ENCODE assay signal across 21 cellular contexts in the genomic region with DNA sequence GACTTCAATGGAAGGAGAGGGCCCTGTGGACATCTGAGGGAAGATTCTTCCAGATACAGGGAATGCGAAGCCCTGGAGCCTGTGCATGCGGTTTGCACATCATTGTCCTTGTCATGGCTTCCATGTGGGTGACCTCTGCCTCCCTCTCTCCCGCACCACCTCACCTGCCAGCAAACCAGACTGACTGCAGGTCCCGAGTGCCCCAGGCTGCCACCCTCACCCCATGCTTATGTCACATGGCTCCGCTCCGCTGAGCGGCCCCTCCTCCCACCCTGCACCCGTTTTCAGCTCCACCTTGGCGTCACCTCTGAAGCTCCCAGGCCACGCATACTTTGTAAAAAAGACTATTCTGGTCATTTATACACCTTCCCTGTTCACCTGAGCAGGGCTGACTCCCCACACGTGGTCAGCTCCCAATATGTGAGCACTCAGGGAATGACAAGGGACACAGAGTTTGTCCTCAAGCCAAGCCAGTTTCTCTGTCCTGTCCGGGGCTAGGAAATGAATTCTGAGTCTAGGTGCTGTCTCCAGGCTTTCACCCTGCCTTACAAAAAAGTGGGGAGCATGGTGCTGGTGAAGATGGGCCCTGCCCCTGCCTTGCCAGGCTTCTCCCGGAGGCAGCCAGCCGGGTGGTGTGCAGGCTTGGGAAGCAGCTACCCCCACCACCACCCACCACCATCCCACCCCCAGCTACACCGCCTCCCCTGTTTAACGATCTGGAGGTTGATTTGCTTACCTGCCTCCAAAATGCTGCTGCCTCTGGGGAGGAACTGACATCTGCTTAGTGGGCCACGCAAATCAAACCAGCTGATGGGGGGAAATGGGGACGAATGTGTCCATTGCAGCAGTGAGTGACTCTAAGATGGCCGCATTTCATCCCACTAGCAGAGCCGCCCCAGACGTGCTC. TPM values are rescaled to one million over a fixed set of nuclear protein-coding genes. Genes with fewer than 3 reads are reported as not detected.
"Had no signal": no experiment of that assay in that cellular context is flagged by ENCODE, and none has a peak within 500 bp of the region (broad histone marks: within the 10 kb centered on the region; RNA-seq: fewer than 3 reads in every experiment).

No MANE protein-coding gene starts in this region.

- H3K27me3 ChIP-seq: adrenal gland, cardiac muscle cell, foreskin keratinocyte, hepatocyte, right atrium auricular region, suprapubic skin had no signal

- H3K36me3 ChIP-seq: adrenal gland, cardiac muscle cell, lower lobe of right lung, right atrium auricular region, suprapubic skin, WERI-Rb-1 had no signal

- H3K4me3 Mint-ChIP-seq: stimulated activated naive CD8-positive, alpha-beta T cell treated with anti-CD3 and anti-CD28 coated beads, Interleukin-15, amount 100 ng/mL, for 72 hours had no signal

- H3K27me3 Mint-ChIP-seq: progenitor cell of endocrine pancreas; stimulated activated naive CD8-positive, alpha-beta T cell treated with anti-CD3 and anti-CD28 coated beads, Interleukin-15, amount 100 ng/mL, for 72 hours had no signal

- ATAC-seq: activated naive CD4-positive, alpha-beta T cell treated with anti-CD3 and anti-CD28 coated beads, Interleukin-2, amount 50 U/mL, for 72 hours; foreskin keratinocyte; left colon; lower lobe of right lung; stimulated activated naive CD8-positive, alpha-beta T cell treated with anti-CD3 and anti-CD28 coated beads, Interleukin-15, amount 100 ng/mL, for 72 hours had no signal

- H3K27ac Mint-ChIP-seq: progenitor cell of endocrine pancreas; stimulated activated naive CD8-positive, alpha-beta T cell treated with anti-CD3 and anti-CD28 coated beads, Interleukin-15, amount 100 ng/mL, for 72 hours had no signal

- H3K9me3 ChIP-seq: adrenal gland, lower lobe of right lung, right atrium auricular region, suprapubic skin had no signal

- H3K4me3 ChIP-seq: adrenal gland, cardiac muscle cell, hepatocyte, lower lobe of right lung, right atrium auricular region, suprapubic skin had no signal

- H3K36me3 Mint-ChIP-seq: activated naive CD4-positive, alpha-beta T cell treated with anti-CD3 and anti-CD28 coated beads, Interleukin-2, amount 50 U/mL, for 72 hours had no signal

- H3K27ac ChIP-seq: adrenal gland, cardiac muscle cell, epithelial cell of prostate, foreskin keratinocyte, hepatocyte, lower lobe of right lung, right atrium auricular region, suprapubic skin, WERI-Rb-1 had no signal

- H3K9me3 Mint-ChIP-seq: activated naive CD4-positive, alpha-beta T cell treated with anti-CD3 and anti-CD28 coated beads, Interleukin-2, amount 50 U/mL, for 72 hours; stimulated activated naive CD8-positive, alpha-beta T cell treated with anti-CD3 and anti-CD28 coated beads, Interleukin-15, amount 100 ng/mL, for 72 hours had no signal

- H3K79me2 ChIP-seq: hepatocyte had no signal

- H3K4me2 ChIP-seq: hepatocyte had no signal

- H2AFZ ChIP-seq: hepatocyte had no signal

- DNase-seq: activated CD4-positive, alpha-beta T cell treated with anti-CD3 and anti-CD28 coated beads, Interleukin-2, amount 50 U/mL, for 4 hours; activated gamma-delta T cell treated with Interleukin-2 at 50 U/mL for 16 hours; foreskin keratinocyte; left colon; lower lobe of right lung; stimulated activated CD4-positive, alpha-beta T cell treated with anti-CD3 and anti-CD28 coated beads, Interleukin-2, amount 100 ng/mL, for 24 hours; stimulated activated naive CD8-positive, alpha-beta T cell treated with anti-CD3 and anti-CD28 coated beads, Interleukin-15, amount 100 ng/mL, for 72 hours; trophoblast cell had no signal

RNA-seq across cellular contexts. Expression of a gene that starts 32.7 kb away (rescaled TPM):
- total RNA-seq: dermis microvascular lymphatic vessel endothelial cell, fibroblast of lung, myocyte, osteoblast had no signal
- polyA plus RNA-seq: cardiac muscle cell, fibroblast of lung had no signal
